ENCODE assay signal across 27 cellular contexts in the genomic region with DNA sequence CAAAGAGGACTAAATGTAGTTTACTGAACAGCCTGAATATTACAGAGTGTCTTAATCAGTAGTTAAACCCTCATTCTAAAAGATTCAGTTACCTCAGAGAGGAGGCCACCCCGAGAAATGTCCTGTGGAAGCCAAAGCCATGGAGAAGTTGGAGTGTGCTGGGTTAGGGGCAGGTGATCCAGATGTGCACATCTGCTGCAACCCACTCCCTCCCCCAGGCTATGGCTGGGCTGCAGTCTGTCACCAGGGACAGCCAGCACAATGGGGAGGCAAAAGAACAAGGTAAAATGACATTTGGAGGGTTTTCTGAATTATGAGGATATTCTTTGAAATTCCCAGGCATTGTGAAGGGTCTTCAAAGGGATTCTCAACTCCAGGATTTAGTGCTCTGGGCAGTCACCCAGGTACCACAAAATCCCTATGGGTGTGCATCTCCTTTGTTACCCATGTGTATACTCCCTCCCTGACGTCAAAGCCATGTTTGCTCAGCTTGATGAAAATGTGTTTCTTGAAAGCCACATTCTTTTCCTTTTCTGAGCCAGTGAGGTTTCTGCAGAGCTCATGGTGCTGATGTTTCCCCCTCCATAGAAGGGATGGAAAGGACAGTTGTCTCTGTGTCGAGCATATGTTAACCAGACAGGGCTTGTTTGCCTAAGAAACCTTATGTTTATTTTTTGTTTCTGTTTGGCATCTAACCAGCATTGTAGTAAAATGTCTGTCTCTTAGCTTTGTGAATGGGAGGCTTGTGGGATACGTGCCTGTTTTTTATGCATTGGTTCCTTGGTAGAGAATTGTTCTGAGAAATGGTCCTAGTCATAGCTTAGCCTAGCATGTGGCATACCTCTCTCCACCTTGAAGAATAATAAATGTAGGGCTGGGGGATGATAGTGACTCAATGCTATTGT.
A peak's percentile ranks its signal among the peaks of the same experiment; 100 is the strongest.
DNase-seq lines count a peak whose midpoint lies in the region; TF ChIP-seq lines count a peak whose summit lies in the region.
"Had no signal": no experiment of that assay in that cellular context is flagged by ENCODE, and none has a peak within 500 bp of the region (broad histone marks: within the 10 kb centered on the region; RNA-seq: fewer than 3 reads in every experiment).

No MANE protein-coding gene starts in this region.

- POLR2A ChIA-PET in RWPE1 (lab: Yijun Ruan, JAX; ENCODE audit: low non-redundant PET): no interaction called here

- TF ChIP-seq CTCF in AG10803 (conservative IDR thresholded peaks at IDR 0.05; ENCODE audit: low read length) (no peak), brain microvascular endothelial cell (IDR thresholded peaks at IDR 0.05; ENCODE audit: low read depth, low read length, missing control alignments) (no peak), fibroblast of villous mesenchyme (IDR thresholded peaks at IDR 0.05; ENCODE audit: insufficient read depth, low read depth, low read length) (no peak), RWPE1 (conservative IDR thresholded peaks at IDR 0.05; ENCODE audit: low read depth) (no peak)

- H3K36me3 ChIP-seq in brain microvascular endothelial cell (replicated peaks): no peaks in the 10 kb centered on the region
- H3K36me3 ChIP-seq: esophagus squamous epithelium, heart right ventricle, left ventricle myocardium inferior, ovary, right atrium auricular region had no signal

- in situ Hi-C loops in brain microvascular endothelial cell (cut with HindIII; ENCODE audit: low pct_ligation_motif_present, low sequenced_read_pairs): no loop called here

- DNase-seq in AG10803 (ENCODE audit: low read depth) (peak; percentile 38), LHCN-M2 (ENCODE audit: low read depth) (peak; percentile 29), brain microvascular endothelial cell (peak; percentile 47), fibroblast of villous mesenchyme (ENCODE audit: low read depth) (peak; percentile 3), NCI-H1436 treated with DMSO at 0.1 percent for 48 hours (lab: John Stamatoyannopoulos, UW) (no peak), RWPE1 (ENCODE audit: low spot score) (no peak)
- DNase-seq in activated effector memory CD4-positive, alpha-beta T cell treated with Interleukin-2 at 50 U/mL for 16 hours: no peak
- no peak for DNase-seq in effector CD8-positive, alpha-beta T cell (lab: John Stamatoyannopoulos, UW)
- DNase-seq: ACHN; activated CD4-positive, alpha-beta T cell treated with anti-CD3 and anti-CD28 coated beads for 48 hours; activated naive CD4-positive, alpha-beta T cell treated with anti-CD3 and anti-CD28 coated beads, Interleukin-2, amount 50 U/mL, for 16 hours; anterior cingulate cortex; C1 segment of cervical spinal cord; effector memory CD8-positive, alpha-beta T cell; esophagus squamous epithelium; heart right ventricle; immature natural killer cell; left ventricle myocardium inferior; naive thymus-derived CD8-positive, alpha-beta T cell; NCI-H1694; NCI-H226; NK-92 treated with Interleukin-12 subunit alpha and Interleukin-12 subunit beta, amount 100 ng/mL, for 24 hours; ovary; T-helper 17 cell had no signal

- H3K4me3 ChIP-seq in AG10803 (ENCODE audit: low read length) (no peak overlapping the region), brain microvascular endothelial cell (ENCODE audit: low read depth, low read length) (no peak overlapping the region), fibroblast of villous mesenchyme (ENCODE audit: low read depth, low read length) (no peak overlapping the region)
- H3K4me3 ChIP-seq: esophagus squamous epithelium, GM23338, heart right ventricle, left ventricle myocardium inferior, ovary, right atrium auricular region, SK-N-MC had no signal

- CTCF ChIA-PET in RWPE1 (lab: Yijun Ruan, JAX): interaction anchor here (0.6 to 1.3 kb wide), 2 partner anchors 347 to 413 kb away, joined by 3 to 4 read pairs; no protein-coding TSS in a partner anchor

- H3K27me3 ChIP-seq in brain microvascular endothelial cell (replicated peaks): no peaks in the 10 kb centered on the region
- H3K27me3 ChIP-seq: esophagus squamous epithelium, heart right ventricle, ovary, right atrium auricular region had no signal

- H3K27ac ChIP-seq in brain microvascular endothelial cell: no peak overlapping the region
- no peak overlapping the region for H3K27ac ChIP-seq in RWPE1
- H3K27ac ChIP-seq: esophagus squamous epithelium, heart right ventricle, left ventricle myocardium inferior, ovary, right atrium auricular region, SK-N-MC had no signal

Comparison
In these comparisons a context has a peak if more than half of its experiments do, and no peak if none do; other contexts are left out.
1. DNase-seq: peak in AG10803 (single experiment), LHCN-M2 (single experiment), brain microvascular endothelial cell (single experiment) and fibroblast of villous mesenchyme (single experiment); none in activated effector memory CD4-positive, alpha-beta T cell treated with Interleukin-2 at 50 U/mL for 16 hours (single experiment), NCI-H1436 treated with DMSO at 0.1 percent for 48 hours (single experiment), effector CD8-positive, alpha-beta T cell (single experiment) and RWPE1 (single experiment).